8 cellular contexts compared by ENCODE assay signal in the genomic region with DNA sequence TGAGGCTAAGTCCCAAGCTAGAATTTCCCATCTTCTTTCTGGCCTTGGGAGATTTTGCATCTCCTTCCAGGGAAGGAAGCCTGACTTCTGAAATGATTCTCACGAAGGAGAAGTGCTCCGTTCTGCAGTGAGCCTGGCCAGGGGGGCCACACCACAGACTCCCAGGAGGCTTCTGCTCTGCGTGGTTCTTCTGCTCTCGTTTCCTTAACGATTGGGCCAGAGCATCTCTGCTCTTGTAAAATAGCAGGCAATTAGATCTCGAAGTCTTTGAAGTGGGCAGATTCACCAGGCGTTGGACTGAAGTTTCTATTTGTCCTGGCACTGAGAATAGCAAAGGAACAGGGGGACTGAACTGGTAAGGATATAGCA. TPM values are rescaled to one million over a fixed set of nuclear protein-coding genes. Genes with fewer than 3 reads are reported as not detected.
DNase-seq lines count a peak whose midpoint lies in the region; ATAC-seq and TF ChIP-seq lines count a peak whose summit lies in the region.

No MANE protein-coding gene starts in this region.

- H2AFZ ChIP-seq in ACC112 (ENCODE audit: low read length, unreplicated experiment), result peak overlapping the region; percentile 98

- TF ChIP-seq CTCF in stomach (IDR thresholded peaks at IDR 0.05), result no peak

- H3K4me3 ChIP-seq in ACC112 (ENCODE audit: low read depth, low read length) (peak overlapping the region; percentile 72), stomach (peak overlapping the region; percentile 29 to 44 (median 33))

- intact Hi-C loops in dendritic cell treated with granulocyte-macrophage colony-stimulating factor and Interleukin-4, amounts not matched to agents 40 ng/mL and 50 ng/mL, for 4 days (cut with micrococcal nuclease), result no loop called here
- intact Hi-C loops in stomach (cut with DNase I; ENCODE audit: low total_unique reads), result no loop called here

- peak overlapping the region; percentile 81 for H3K27ac Mint-ChIP-seq in dendritic cell treated with granulocyte-macrophage colony-stimulating factor and Interleukin-4, amounts not matched to agents 40 ng/mL and 50 ng/mL, for 4 days

- H3K79me2 ChIP-seq in ACC112 (ENCODE audit: control insufficient read depth, insufficient read depth, low read length, unreplicated experiment), result no peaks in the 10 kb centered on the region

- no peaks in the 10 kb centered on the region for H3K36me3 ChIP-seq in ACC112 (ENCODE audit: insufficient read depth, low read length)
- no peaks in the 10 kb centered on the region for H3K36me3 ChIP-seq in stomach

- H3K36me3 Mint-ChIP-seq in dendritic cell treated with granulocyte-macrophage colony-stimulating factor and Interleukin-4, amounts not matched to agents 40 ng/mL and 50 ng/mL, for 4 days (ENCODE audit: low read depth), result no peaks in the 10 kb centered on the region

- H3K9me3 Mint-ChIP-seq in dendritic cell treated with granulocyte-macrophage colony-stimulating factor and Interleukin-4, amounts not matched to agents 40 ng/mL and 50 ng/mL, for 4 days, result peaks cover 15% of the 10 kb centered on the region

- ATAC-seq in GM19324 (IDR thresholded peaks at IDR 0.05; ENCODE audit: low FRiP score, unreplicated experiment) (peak; percentile 37), HG03460 (IDR thresholded peaks at IDR 0.05; ENCODE audit: unreplicated experiment) (peak; percentile 54)

- no peak for TF ChIP-seq POLR2A in stomach (IDR thresholded peaks at IDR 0.05)

- 42 to 65% (median 55%) methylated on average over 7 of the region's 7 CpGs for WGBS in stomach, 5 donors

- peaks cover 24% of the 10 kb centered on the region for H3K4me1 ChIP-seq in ACC112 (ENCODE audit: control insufficient read depth, insufficient read depth, low read length, unreplicated experiment)
- H3K4me1 ChIP-seq in stomach, result peaks cover 0 to 16% (median 4%) of the 10 kb centered on the region in 4 donors

- H3K27ac ChIP-seq in ACC112 (ENCODE audit: low read depth, low read length) (peak overlapping the region; percentile 55; the same call in 1 of the 2 replicates), stomach (peak overlapping the region in 3 of 5 donors; percentile 0 to 40 (median 18))

- DNase-seq in stomach (no peak), RPMI8226 (no peak), NCI-H774 (lab: John Stamatoyannopoulos, UW) (no peak), NCI-H82 (lab: John Stamatoyannopoulos, UW) (no peak)

- H3K27me3 ChIP-seq in ACC112 (ENCODE audit: insufficient read depth, low read length) (no peaks in the 10 kb centered on the region), stomach (peaks cover 0 to 7% (median 0%) of the 10 kb centered on the region in 3 donors)

- H3K27me3 Mint-ChIP-seq in dendritic cell treated with granulocyte-macrophage colony-stimulating factor and Interleukin-4, amounts not matched to agents 40 ng/mL and 50 ng/mL, for 4 days, result no peaks in the 10 kb centered on the region

- peaks cover 38% of the 10 kb centered on the region for H3K4me1 Mint-ChIP-seq in dendritic cell treated with granulocyte-macrophage colony-stimulating factor and Interleukin-4, amounts not matched to agents 40 ng/mL and 50 ng/mL, for 4 days (ENCODE audit: low read depth)

- no peak for TF ChIP-seq EP300 in stomach (IDR thresholded peaks at IDR 0.05)

- H3K9me3 ChIP-seq in stomach, result peaks cover 0 to 16% (median 9%) of the 10 kb centered on the region in 4 donors

- H3K4me3 Mint-ChIP-seq in dendritic cell treated with granulocyte-macrophage colony-stimulating factor and Interleukin-4, amounts not matched to agents 40 ng/mL and 50 ng/mL, for 4 days, result peak overlapping the region; percentile 77

RNA-seq across cellular contexts. Expression of a gene that starts 6.7 kb away (rescaled TPM):
- total RNA-seq in stomach, result 1 to 10 TPM in 3 of 5 donors, not detected in 2; 1.3 to 4.7 (median 2.6) TPM
- polyA plus RNA-seq in stomach, result 10 to 100 TPM; 10.1 to 17.7 (median 14.8) TPM
